In the genomic region with DNA sequence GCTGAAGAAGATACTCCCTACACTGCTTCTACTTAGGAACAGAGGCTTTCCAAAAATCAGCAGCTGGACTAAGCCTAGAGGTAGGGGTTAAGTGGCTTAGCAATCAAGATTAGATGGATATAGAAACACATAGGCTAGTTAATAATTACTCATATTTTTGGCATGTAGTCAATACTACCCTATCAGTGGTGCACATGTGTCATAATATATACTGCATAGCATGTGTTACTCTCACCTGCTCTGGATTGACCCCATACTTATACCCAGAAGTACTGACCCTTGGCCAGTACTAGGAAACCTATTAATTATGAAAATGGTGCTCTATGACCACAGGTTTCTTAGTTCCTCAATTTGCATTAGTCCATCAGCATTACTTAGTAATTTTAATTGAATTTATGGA, we compare ENCODE assay signal across 25 cellular contexts.
"Had no signal": no experiment of that assay in that cellular context is flagged by ENCODE, and none has a peak within 500 bp of the region (broad histone marks: within the 10 kb centered on the region; RNA-seq: fewer than 3 reads in every experiment).

No MANE protein-coding gene starts in this region.

- H3K27ac ChIP-seq: foreskin keratinocyte, neutrophil, ovary, prostate gland, spleen had no signal

- H3K27me3 Mint-ChIP-seq: activated B cell treated with CpG ODN at 0.5 μM for 24 hours; activated CD4-positive, alpha-beta T cell treated with anti-CD3 and anti-CD28 coated beads for 36 hours; activated T-cell treated with anti-CD3 and anti-CD28 coated beads, Interleukin-2, amount 50 U/mL, for 24 hours; activated T-helper 17 cell treated with anti-CD3 and anti-CD28 coated beads, Interleukin-2, amount 50 U/mL, for 72 hours; brain; dendritic cell treated with granulocyte-macrophage colony-stimulating factor and Interleukin-4, amounts not matched to agents 40 ng/mL and 50 ng/mL, for 4 days; memory B cell had no signal

- H3K4me3 Mint-ChIP-seq: activated B cell treated with CpG ODN at 0.5 μM for 24 hours; activated CD4-positive, alpha-beta T cell treated with anti-CD3 and anti-CD28 coated beads for 36 hours; activated T-cell treated with anti-CD3 and anti-CD28 coated beads, Interleukin-2, amount 50 U/mL, for 24 hours; activated T-helper 17 cell treated with anti-CD3 and anti-CD28 coated beads, Interleukin-2, amount 50 U/mL, for 72 hours; brain; dendritic cell treated with granulocyte-macrophage colony-stimulating factor and Interleukin-4, amounts not matched to agents 40 ng/mL and 50 ng/mL, for 4 days; memory B cell; nephron had no signal

- H3K9me3 ChIP-seq: neutrophil, ovary, prostate gland had no signal

- DNase-seq: activated B cell treated with CpG ODN at 0.5 μM for 24 hours; activated CD4-positive, alpha-beta T cell treated with anti-CD3 and anti-CD28 coated beads for 36 hours; activated CD4-positive, alpha-beta T cell treated with anti-CD3 and anti-CD28 coated beads, Interleukin-2, amount 50 U/mL, for 4 hours; activated CD8-positive, alpha-beta memory T cell treated with anti-CD3 and anti-CD28 coated beads for 24 hours; activated CD8-positive, alpha-beta memory T cell treated with anti-CD3 and anti-CD28 coated beads, Interleukin-2, amount 50 U/mL, for 4 hours; activated T-cell treated with anti-CD3 and anti-CD28 coated beads, Interleukin-2, amount 50 U/mL, for 24 hours; aorta; caudate nucleus; effector CD4-positive, alpha-beta T cell; foreskin keratinocyte; head of caudate nucleus; hypothalamus; ovary; spleen; stimulated activated CD4-positive, alpha-beta T cell treated with anti-CD3 and anti-CD28 coated beads, Interleukin-4, amount 100 ng/mL, for 1 hour; stimulated activated naive CD8-positive, alpha-beta T cell treated with anti-CD3 and anti-CD28 coated beads, Interleukin-15, Interleukin-2, amounts not matched to agents 100 U/mL and 50 U/mL, for 24 hours; T1000 had no signal

- H3K27ac Mint-ChIP-seq: activated B cell treated with CpG ODN at 0.5 μM for 24 hours; activated CD4-positive, alpha-beta T cell treated with anti-CD3 and anti-CD28 coated beads for 36 hours; activated naive CD4-positive, alpha-beta T cell treated with anti-CD3 and anti-CD28 coated beads, Interleukin-2, amount 50 U/mL, for 72 hours; activated T-cell treated with anti-CD3 and anti-CD28 coated beads, Interleukin-2, amount 50 U/mL, for 24 hours; activated T-helper 17 cell treated with anti-CD3 and anti-CD28 coated beads, Interleukin-2, amount 50 U/mL, for 72 hours; brain; dendritic cell treated with granulocyte-macrophage colony-stimulating factor and Interleukin-4, amounts not matched to agents 40 ng/mL and 50 ng/mL, for 4 days; memory B cell; nephron had no signal

- H3K27me3 ChIP-seq: foreskin keratinocyte, neutrophil, ovary, spleen had no signal

- H3K4me1 ChIP-seq: foreskin keratinocyte, prostate gland, spleen had no signal

- H3K4me1 Mint-ChIP-seq: activated B cell treated with CpG ODN at 0.5 μM for 24 hours; activated CD4-positive, alpha-beta T cell treated with anti-CD3 and anti-CD28 coated beads for 36 hours; activated T-helper 17 cell treated with anti-CD3 and anti-CD28 coated beads, Interleukin-2, amount 50 U/mL, for 72 hours; memory B cell; nephron had no signal

- H3K4me3 ChIP-seq: ovary, prostate gland, spleen had no signal

- H3K36me3 Mint-ChIP-seq: activated naive CD4-positive, alpha-beta T cell treated with anti-CD3 and anti-CD28 coated beads, Interleukin-2, amount 50 U/mL, for 72 hours; brain; memory B cell had no signal

- H3K36me3 ChIP-seq: neutrophil, ovary, prostate gland, spleen had no signal

- H3K9me3 Mint-ChIP-seq: brain, nephron had no signal

- ATAC-seq: activated CD4-positive, alpha-beta T cell treated with anti-CD3 and anti-CD28 coated beads for 36 hours; activated naive CD4-positive, alpha-beta T cell treated with anti-CD3 and anti-CD28 coated beads, Interleukin-2, amount 50 U/mL, for 72 hours; activated T-helper 17 cell treated with anti-CD3 and anti-CD28 coated beads, Interleukin-2, amount 50 U/mL, for 72 hours; foreskin keratinocyte; stimulated activated naive CD8-positive, alpha-beta T cell treated with anti-CD3 and anti-CD28 coated beads, Interleukin-15, Interleukin-2, amounts not matched to agents 100 U/mL and 50 U/mL, for 24 hours had no signal
